In genomic region chr10:52313350-52314006, GRCh38 we compare ENCODE assay signal across 9 cellular contexts. TPM values are rescaled to one million over a fixed set of nuclear protein-coding genes. Genes with fewer than 3 reads are reported as not detected.
A peak's percentile ranks its signal among the peaks of the same experiment; 100 is the strongest.
DNase-seq lines count a peak whose midpoint lies in the region; ATAC-seq and TF ChIP-seq lines count a peak whose summit lies in the region.
"Had no signal": no experiment of that assay in that cellular context is flagged by ENCODE, and none has a peak within 500 bp of the region (broad histone marks: within the 10 kb centered on the region; RNA-seq: fewer than 3 reads in every experiment).

No MANE protein-coding gene starts in this region.

- no peak for TF ChIP-seq CTCF in esophagus squamous epithelium (IDR thresholded peaks at IDR 0.05)
- TF ChIP-seq CTCF in nephron (IDR thresholded peaks at IDR 0.05; ENCODE audit: unreplicated experiment in 3 of 3) = no peak

- no peaks in the 10 kb centered on the region for H4K20me1 ChIP-seq in BLaER1

- peaks cover 16% of the 10 kb centered on the region for H3K4me1 Mint-ChIP-seq in nephron

- H3K27me3 ChIP-seq in BLaER1 (peaks cover 24% of the 10 kb centered on the region), esophagus squamous epithelium (peaks cover 0 to 79% (median 0%) of the 10 kb centered on the region in 4 donors)

- H3K4me3 ChIP-seq in BLaER1 = peak overlapping the region; percentile 78
- peak overlapping the region; percentile 47 to 61 (median 54) for H3K4me3 ChIP-seq in esophagus squamous epithelium
- H3K4me3 ChIP-seq: GM12878 had no signal

- no peaks in the 10 kb centered on the region for H3K36me3 ChIP-seq in BLaER1
- H3K36me3 ChIP-seq in esophagus squamous epithelium = no peaks in the 10 kb centered on the region

- H3K9me3 ChIP-seq in BLaER1 (no peaks in the 10 kb centered on the region), esophagus squamous epithelium (no peaks in the 10 kb centered on the region)

- WGBS in esophagus squamous epithelium, 2 donors = 1 to 4% methylated on average over 22 to 24 of the region's 24 CpGs

- peaks cover 33% of the 10 kb centered on the region for H3K4me1 ChIP-seq in BLaER1
- H3K4me1 ChIP-seq in esophagus squamous epithelium = peaks cover 7 to 29% (median 11%) of the 10 kb centered on the region in 3 donors

- peak overlapping the region; percentile 74 for H3K9ac ChIP-seq in BLaER1

- H3K27ac Mint-ChIP-seq in nephron = peak overlapping the region in 2 of 3 experiments; percentile 0 to 2

- TF ChIP-seq POLR2A in esophagus squamous epithelium (IDR thresholded peaks at IDR 0.05) = no peak

- DNase-seq in NCI-H2227 treated with DMSO at 0.1 percent for 48 hours (lab: John Stamatoyannopoulos, UW) = peak; percentile 28
- no peak for DNase-seq in esophagus squamous epithelium (lab: John Stamatoyannopoulos, UW)
- no peak for DNase-seq in SW 1271 (lab: John Stamatoyannopoulos, UW)
- DNase-seq in effector CD4-positive, alpha-beta T cell = no peak
- DNase-seq in RPMI8226 = no peak

- no peaks in the 10 kb centered on the region for H3K36me3 Mint-ChIP-seq in nephron (ENCODE audit: low read depth)

- no peak overlapping the region for H3K27ac ChIP-seq in BLaER1
- H3K27ac ChIP-seq in esophagus squamous epithelium = no peak overlapping the region

- no peak for ATAC-seq in HG02970 (IDR thresholded peaks at IDR 0.05; ENCODE audit: low FRiP score, unreplicated experiment)

- intact Hi-C loops in esophagus squamous epithelium (cut with DNase I) = loop anchor here (5.0 kb wide), 1 partner anchor 174 kb away; no protein-coding TSS in a partner anchor

- peak overlapping the region; percentile 80 to 91 (median 89) for H3K4me3 Mint-ChIP-seq in nephron

- H3K27me3 Mint-ChIP-seq in nephron (ENCODE audit: low read depth) = peaks cover 82% of the 10 kb centered on the region

- H3K4me2 ChIP-seq in BLaER1 = peak overlapping the region; percentile 93

- H3K9me3 Mint-ChIP-seq in nephron = no peaks in the 10 kb centered on the region

RNA-seq across cellular contexts. Expression of gene DKK1, which starts 0.6 kb away (rescaled TPM):
- 1 to 10 TPM in 1 of 4 donors, under 1 TPM in 3; 0.19 to 2.6 (median 0.59) TPM for total RNA-seq in esophagus squamous epithelium
